In genomic region chr19:15379083-15379995, GRCh38 we compare ENCODE assay signal across 1 cellular context.
TF ChIP-seq lines count a peak whose summit lies in the region.

TSS of gene AKAP8 (minus strand) at chr19:15379787. CDS start at chr19:15379731, 56 bp downstream.

TF ChIP-seq in HepG2, 621 proteins besides CTCF, POLR2A, EP300 and RAD21 (continued from another document and continues in another):
- TF ChIP-seq ZNF660 (CRISPR knock-in tag; IDR thresholded peaks at IDR 0.05; ENCODE audit: borderline replicate concordance, low read depth) (no peak; the same call in 1 of the 2 replicates), MIXL1 (CRISPR knock-in tag; IDR thresholded peaks at IDR 0.05) (peak; percentile 50; the same call in 1 of the 2 replicates), JARID2 (CRISPR knock-in tag; IDR thresholded peaks at IDR 0.05; ENCODE audit: insufficient replicate concordance) (no peak), ONECUT2 (CRISPR knock-in tag; IDR thresholded peaks at IDR 0.05) (no peak), LCORL (IDR thresholded peaks at IDR 0.05) (no peak), LCORL (CRISPR knock-in tag; IDR thresholded peaks at IDR 0.05) (no peak), ZBTB34 (CRISPR knock-in tag; IDR thresholded peaks at IDR 0.05) (no peak), RNF219 (CRISPR knock-in tag; IDR thresholded peaks at IDR 0.05) (no peak), SRSF4 (IDR thresholded peaks at IDR 0.05; ENCODE audit: low read depth, low read length, poor library complexity, severe bottlenecking) (no peak), FOXA1 (IDR thresholded peaks at IDR 0.05) (no peak), FOXA1 (CRISPR knock-in tag; IDR thresholded peaks at IDR 0.05) (peak; percentile 22; the same call in 1 of the 2 replicates), GABPA (IDR thresholded peaks at IDR 0.05; ENCODE audit: low read depth, low read length) (peak; percentile 54), GABPA (CRISPR knock-in tag; IDR thresholded peaks at IDR 0.05; ENCODE audit: low read depth) (peak; percentile 62), RERE (CRISPR knock-in tag; IDR thresholded peaks at IDR 0.05; ENCODE audit: low read depth) (no peak), MLX (CRISPR knock-in tag; IDR thresholded peaks at IDR 0.05) (0 out of 2 replicates have a peak, but pooled peaks have one; percentile 17), ZNF513 (CRISPR knock-in tag; conservative IDR thresholded peaks at IDR 0.05) (0 out of 2 replicates have a peak, but pooled peaks have one; percentile 15), ZKSCAN5 (CRISPR knock-in tag; IDR thresholded peaks at IDR 0.05) (no peak), ZNF329 (CRISPR knock-in tag; IDR thresholded peaks at IDR 0.05; ENCODE audit: low read depth) (peak; percentile 16; the same call in 1 of the 2 replicates), ZNF383 (CRISPR knock-in tag; IDR thresholded peaks at IDR 0.05; ENCODE audit: borderline replicate concordance) (no peak), ZNF576 (CRISPR knock-in tag; IDR thresholded peaks at IDR 0.05) (no peak), ELK4 (CRISPR knock-in tag; IDR thresholded peaks at IDR 0.05; ENCODE audit: borderline replicate concordance) (no peak), AKNA (CRISPR knock-in tag; IDR thresholded peaks at IDR 0.05; ENCODE audit: borderline replicate concordance) (no peak), SRY (CRISPR knock-in tag; IDR thresholded peaks at IDR 0.05) (peak; percentile 86), RBAK (CRISPR knock-in tag; IDR thresholded peaks at IDR 0.05) (no peak), ZNF747 (CRISPR knock-in tag; IDR thresholded peaks at IDR 0.05; ENCODE audit: borderline replicate concordance) (no peak), CHD2 (IDR thresholded peaks at IDR 0.05; ENCODE audit: low read depth, low read length) (peak; percentile 24), ZNF672 (CRISPR knock-in tag; IDR thresholded peaks at IDR 0.05) (no peak), HHEX (CRISPR knock-in tag; IDR thresholded peaks at IDR 0.05) (no peak), HNF4A (CRISPR knock-in tag; IDR thresholded peaks at IDR 0.05) (no peak), ISX (CRISPR knock-in tag; conservative IDR thresholded peaks at IDR 0.05) (0 out of 2 replicates have a peak, but pooled peaks have one; percentile 57), SNAPC5 (CRISPR knock-in tag; IDR thresholded peaks at IDR 0.05; ENCODE audit: borderline replicate concordance) (no peak), SP1 (IDR thresholded peaks at IDR 0.05) (no peak), SP1 (CRISPR knock-in tag; IDR thresholded peaks at IDR 0.05) (peak; percentile 67; the same call in 1 of the 2 replicates), POLR2AphosphoS5 (IDR thresholded peaks at IDR 0.05; ENCODE audit: low read depth, low read length) (peak; percentile 89)
